ENCODE assay signal across 29 cellular contexts in the genomic region with DNA sequence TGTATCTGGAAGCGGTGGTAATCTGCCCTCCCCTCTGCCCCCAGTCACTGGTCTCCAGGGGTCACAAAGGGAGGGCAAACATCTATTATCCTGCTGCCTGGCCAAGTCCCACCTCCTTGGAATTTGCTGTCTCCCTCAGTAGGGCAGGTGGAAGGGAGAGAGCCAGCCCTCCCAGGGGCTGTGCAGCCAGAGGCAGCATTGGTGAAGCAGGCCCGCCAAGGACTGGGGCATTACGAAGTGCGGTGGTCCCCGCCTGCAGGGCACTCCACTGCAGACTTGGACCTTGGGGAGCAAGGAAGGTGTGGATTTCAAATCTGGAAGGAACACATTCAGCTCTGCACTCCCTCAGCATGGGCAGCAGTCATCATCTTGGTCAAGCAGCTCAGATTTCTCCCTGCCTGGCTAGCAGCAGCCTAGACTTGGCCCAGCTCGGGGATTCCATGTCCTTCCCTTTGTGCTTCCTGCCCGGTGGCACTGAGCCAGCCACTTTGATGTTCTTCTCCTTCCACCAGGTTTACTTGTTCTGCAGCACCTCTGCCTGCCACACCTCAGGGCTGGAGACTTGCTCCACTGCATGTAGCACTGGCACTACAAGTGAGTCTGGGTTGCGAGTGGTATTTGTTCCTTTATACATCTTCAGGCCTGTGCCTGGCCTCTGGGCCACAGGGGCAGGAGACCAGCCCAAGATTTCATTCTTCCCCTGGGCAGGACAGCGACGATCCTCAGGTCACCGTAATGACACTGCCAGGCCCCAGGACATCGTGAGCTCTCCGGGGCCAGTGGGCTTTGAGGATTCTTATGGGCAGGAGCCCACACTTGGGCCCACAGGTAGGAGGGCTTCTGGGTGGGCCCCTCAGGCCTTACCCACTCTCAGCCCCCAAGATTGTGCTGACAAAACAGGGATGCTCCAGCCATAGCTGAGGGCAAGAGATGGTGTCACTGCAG. TPM values are rescaled to one million over a fixed set of nuclear protein-coding genes. Genes with fewer than 3 reads are reported as not detected.
DNase-seq lines count a peak whose midpoint lies in the region; ATAC-seq and TF ChIP-seq lines count a peak whose summit lies in the region.
"Had no signal": no experiment of that assay in that cellular context is flagged by ENCODE, and none has a peak within 500 bp of the region (broad histone marks: within the 10 kb centered on the region; RNA-seq: fewer than 3 reads in every experiment).

No MANE protein-coding gene starts in this region.

- no peak overlapping the region for H2AFZ ChIP-seq in hepatocyte

- no peaks in the 10 kb centered on the region for H3K9me3 Mint-ChIP-seq in activated naive CD8-positive, alpha-beta T cell treated with anti-CD3 and anti-CD28 coated beads, Interleukin-2, amount 10 ng/mL, durations not matched to agents 7 days and 5 days
- H3K9me3 Mint-ChIP-seq in activated naive CD8-positive, alpha-beta T cell treated with anti-CD3 and anti-CD28 coated beads, Interleukin-2, amount 50 U/mL, for 24 hours: no peaks in the 10 kb centered on the region
- H3K9me3 Mint-ChIP-seq: mesothelial cell of epicardium; natural killer cell; stimulated activated memory B cell treated with anti-CD40 and anti-IgM and Interleukin-4, amounts not matched to agents 10 μg/mL and 1 μg/mL and 100 μg/mL, for 72 hours had no signal

- peaks cover 41% of the 10 kb centered on the region for H3K4me1 Mint-ChIP-seq in activated naive CD8-positive, alpha-beta T cell treated with anti-CD3 and anti-CD28 coated beads, Interleukin-2, amount 10 ng/mL, durations not matched to agents 7 days and 5 days
- H3K4me1 Mint-ChIP-seq in activated naive CD8-positive, alpha-beta T cell treated with anti-CD3 and anti-CD28 coated beads, Interleukin-2, amount 50 U/mL, for 24 hours: peaks cover 19% of the 10 kb centered on the region
- H3K4me1 Mint-ChIP-seq: stimulated activated memory B cell treated with anti-CD40 and anti-IgM and Interleukin-4, amounts not matched to agents 10 μg/mL and 1 μg/mL and 100 μg/mL, for 72 hours had no signal

- POLR2A ChIA-PET in activated naive CD8-positive, alpha-beta T cell treated with anti-CD3 and anti-CD28 coated beads, Interleukin-2, amount 10 ng/mL, durations not matched to agents 7 days and 5 days (lab: Charles Lee): no interaction called here

- TF ChIP-seq CTCF in lower lobe of right lung (IDR thresholded peaks at IDR 0.05): no peak
- no peak for TF ChIP-seq CTCF in upper lobe of right lung (IDR thresholded peaks at IDR 0.05)
- TF ChIP-seq CTCF in hepatocyte (IDR thresholded peaks at IDR 0.05; ENCODE audit: poor library complexity): no peak

- peak overlapping the region; percentile 54 for H3K27ac Mint-ChIP-seq in activated naive CD8-positive, alpha-beta T cell treated with anti-CD3 and anti-CD28 coated beads, Interleukin-2, amount 10 ng/mL, durations not matched to agents 7 days and 5 days
- no peak overlapping the region for H3K27ac Mint-ChIP-seq in activated naive CD8-positive, alpha-beta T cell treated with anti-CD3 and anti-CD28 coated beads, Interleukin-2, amount 50 U/mL, for 24 hours
- H3K27ac Mint-ChIP-seq: mesothelial cell of epicardium; natural killer cell; stimulated activated memory B cell treated with anti-CD40 and anti-IgM and Interleukin-4, amounts not matched to agents 10 μg/mL and 1 μg/mL and 100 μg/mL, for 72 hours had no signal

- peaks cover 3% of the 10 kb centered on the region for H3K36me3 Mint-ChIP-seq in activated naive CD8-positive, alpha-beta T cell treated with anti-CD3 and anti-CD28 coated beads, Interleukin-2, amount 10 ng/mL, durations not matched to agents 7 days and 5 days
- H3K36me3 Mint-ChIP-seq in activated naive CD8-positive, alpha-beta T cell treated with anti-CD3 and anti-CD28 coated beads, Interleukin-2, amount 50 U/mL, for 24 hours (ENCODE audit: low read depth): peaks cover 3% of the 10 kb centered on the region
- H3K36me3 Mint-ChIP-seq: mesothelial cell of epicardium had no signal

- no peaks in the 10 kb centered on the region for H3K9me2 ChIP-seq in hepatocyte (replicated peaks; ENCODE audit: insufficient read depth)

- H3K27ac ChIP-seq in lower lobe of right lung (no peak overlapping the region), upper lobe of right lung (no peak overlapping the region), hepatocyte (no peak overlapping the region)
- H3K27ac ChIP-seq: adrenal gland, WERI-Rb-1 had no signal

- 96% methylated on average over 13 of the region's 13 CpGs for WGBS in hepatocyte (ENCODE audit: low lambda C conversion rate, missing lambda C conversion rate)

- H3K27me3 ChIP-seq in lower lobe of right lung (ENCODE audit: low read depth): no peaks in the 10 kb centered on the region
- no peaks in the 10 kb centered on the region for H3K27me3 ChIP-seq in upper lobe of right lung
- no peaks in the 10 kb centered on the region for H3K27me3 ChIP-seq in hepatocyte
- H3K27me3 ChIP-seq: adrenal gland, heart right ventricle had no signal

- no peak overlapping the region for H3K4me3 Mint-ChIP-seq in activated naive CD8-positive, alpha-beta T cell treated with anti-CD3 and anti-CD28 coated beads, Interleukin-2, amount 10 ng/mL, durations not matched to agents 7 days and 5 days
- no peak overlapping the region for H3K4me3 Mint-ChIP-seq in activated naive CD8-positive, alpha-beta T cell treated with anti-CD3 and anti-CD28 coated beads, Interleukin-2, amount 50 U/mL, for 24 hours
- H3K4me3 Mint-ChIP-seq: mesothelial cell of epicardium; natural killer cell; stimulated activated memory B cell treated with anti-CD40 and anti-IgM and Interleukin-4, amounts not matched to agents 10 μg/mL and 1 μg/mL and 100 μg/mL, for 72 hours had no signal

- H3K4me2 ChIP-seq in hepatocyte: no peak overlapping the region

- DNase-seq in activated naive CD8-positive, alpha-beta T cell treated with anti-CD3 and anti-CD28 coated beads, Interleukin-2, amount 10 ng/mL, durations not matched to agents 7 days and 5 days: no peak
- DNase-seq in activated naive CD8-positive, alpha-beta T cell treated with anti-CD3 and anti-CD28 coated beads, Interleukin-2, amount 50 U/mL, for 24 hours: no peak
- DNase-seq in lower lobe of right lung (peak; percentile 31), upper lobe of right lung (peak; percentile 55), hepatocyte (ENCODE audit: low spot score) (no peak)
- DNase-seq: ACHN; activated gamma-delta T cell; activated T-cell treated with anti-CD3 and anti-CD28 coated beads for 4 hours; DMS79 treated with DMSO at 0.1 percent for 48 hours; effector CD8-positive, alpha-beta T cell; foreskin fibroblast; heart right ventricle; left colon; natural killer cell; NCI-H1105 treated with DMSO at 0.1 percent for 48 hours; NCI-H2081; NCI-H774; OCI-M1; retina; stimulated activated CD4-positive, alpha-beta T cell treated with anti-CD3 and anti-CD28 coated beads, Interleukin-4, amount 100 ng/mL, for 1 hour; WERI-Rb-1 had no signal

- H3K36me3 ChIP-seq in lower lobe of right lung: peaks cover 12% of the 10 kb centered on the region
- H3K36me3 ChIP-seq in upper lobe of right lung: no peaks in the 10 kb centered on the region
- H3K36me3 ChIP-seq in hepatocyte (replicated peaks; ENCODE audit: insufficient read depth, low read depth): no peaks in the 10 kb centered on the region
- H3K36me3 ChIP-seq: adrenal gland, WERI-Rb-1 had no signal

- H3K4me1 ChIP-seq in lower lobe of right lung (peaks cover 19% of the 10 kb centered on the region), upper lobe of right lung (peaks cover 20% of the 10 kb centered on the region), hepatocyte (ENCODE audit: insufficient read depth) (no peaks in the 10 kb centered on the region)

- no peak for ATAC-seq in activated naive CD8-positive, alpha-beta T cell treated with anti-CD3 and anti-CD28 coated beads, Interleukin-2, amount 10 ng/mL, durations not matched to agents 7 days and 5 days (ENCODE audit: low read depth)
- no peak for ATAC-seq in activated naive CD8-positive, alpha-beta T cell treated with anti-CD3 and anti-CD28 coated beads, Interleukin-2, amount 50 U/mL, for 24 hours
- ATAC-seq in lower lobe of right lung: no peak
- no peak for ATAC-seq in upper lobe of right lung
- ATAC-seq in HG03039 (IDR thresholded peaks at IDR 0.05; ENCODE audit: unreplicated experiment): no peak
- ATAC-seq: heart right ventricle; K562; natural killer cell; stimulated activated memory B cell treated with anti-CD40 and anti-IgM and Interleukin-4, amounts not matched to agents 10 μg/mL and 1 μg/mL and 100 μg/mL, for 72 hours had no signal

- no peaks in the 10 kb centered on the region for H3K79me2 ChIP-seq in hepatocyte

- H3K4me3 ChIP-seq in lower lobe of right lung: no peak overlapping the region
- no peak overlapping the region for H3K4me3 ChIP-seq in upper lobe of right lung
- H3K4me3 ChIP-seq in hepatocyte: no peak overlapping the region
- H3K4me3 ChIP-seq: adrenal gland, heart right ventricle, K562 had no signal

- H3K9me3 ChIP-seq in lower lobe of right lung (no peaks in the 10 kb centered on the region), upper lobe of right lung (no peaks in the 10 kb centered on the region), hepatocyte (ENCODE audit: low read depth) (no peaks in the 10 kb centered on the region)
- H3K9me3 ChIP-seq: adrenal gland, heart right ventricle had no signal

- no peaks in the 10 kb centered on the region for H4K20me1 ChIP-seq in hepatocyte (ENCODE audit: insufficient read depth, poor library complexity, severe bottlenecking)

- intact Hi-C loops in lower lobe of right lung (cut with DNase I): no loop called here
- intact Hi-C loops in upper lobe of right lung (cut with DNase I): no loop called here

- no peaks in the 10 kb centered on the region for H3K27me3 Mint-ChIP-seq in activated naive CD8-positive, alpha-beta T cell treated with anti-CD3 and anti-CD28 coated beads, Interleukin-2, amount 10 ng/mL, durations not matched to agents 7 days and 5 days
- no peaks in the 10 kb centered on the region for H3K27me3 Mint-ChIP-seq in activated naive CD8-positive, alpha-beta T cell treated with anti-CD3 and anti-CD28 coated beads, Interleukin-2, amount 50 U/mL, for 24 hours

RNA-seq across cellular contexts. Expression of a gene that starts 7.4 kb away (rescaled TPM):
- under 1 TPM; 0.44 to 0.60 TPM for total RNA-seq in activated naive CD8-positive, alpha-beta T cell treated with anti-CD3 and anti-CD28 coated beads, Interleukin-2, amount 10 ng/mL, durations not matched to agents 7 days and 5 days
- total RNA-seq in lower lobe of right lung (not detected), upper lobe of right lung (not detected), hepatocyte (0.12 TPM in 1 of 2 replicates, not detected in the other)
- 0.32 and 1.6 TPM in 2 replicates for polyA plus RNA-seq in hepatocyte
- total RNA-seq: K562, MCF 10A, temporal lobe had no signal

RNA-seq across cellular contexts. Expression of a gene that starts 18.9 kb away (rescaled TPM):
- 1 to 10 TPM; 2.5 to 2.9 TPM for total RNA-seq in activated naive CD8-positive, alpha-beta T cell treated with anti-CD3 and anti-CD28 coated beads, Interleukin-2, amount 10 ng/mL, durations not matched to agents 7 days and 5 days
- 0.86 TPM for total RNA-seq in lower lobe of right lung
- total RNA-seq in upper lobe of right lung: 1.8 TPM
- 1.2 and 1.3 TPM in 2 replicates for total RNA-seq in hepatocyte
- polyA plus RNA-seq in hepatocyte: 0.69 and 2.0 TPM in 2 replicates
- total RNA-seq: H4, MCF 10A had no signal

RNA-seq across cellular contexts. Expression of a gene that starts 31.7 kb away (rescaled TPM):
- 100 to 1,000 TPM in 1 of 2 experiments, 10 to 100 TPM in 1; 97.7 to 103 TPM for total RNA-seq in activated naive CD8-positive, alpha-beta T cell treated with anti-CD3 and anti-CD28 coated beads, Interleukin-2, amount 10 ng/mL, durations not matched to agents 7 days and 5 days
- total RNA-seq in lower lobe of right lung: 58.1 TPM
- total RNA-seq in upper lobe of right lung: 59.8 TPM
- total RNA-seq in hepatocyte: 38.1 and 53.8 TPM in 2 replicates
- polyA plus RNA-seq in hepatocyte: 18.5 and 19.3 TPM in 2 replicates

RNA-seq across cellular contexts. Expression of a gene that starts 32.8 kb away (rescaled TPM):
- total RNA-seq in activated naive CD8-positive, alpha-beta T cell treated with anti-CD3 and anti-CD28 coated beads, Interleukin-2, amount 10 ng/mL, durations not matched to agents 7 days and 5 days: 10 to 100 TPM; 16.9 to 17.1 TPM
- 12.6 TPM for total RNA-seq in lower lobe of right lung
- 16.6 TPM for total RNA-seq in upper lobe of right lung
- total RNA-seq in hepatocyte: 7.4 and 9.1 TPM in 2 replicates
- 25.3 and 27.5 TPM in 2 replicates for polyA plus RNA-seq in hepatocyte

RNA-seq across cellular contexts. Expression of a gene that starts 39.3 kb away (rescaled TPM):
- 100 to 1,000 TPM in 1 of 2 experiments, 10 to 100 TPM in 1; 97.8 to 102 TPM for total RNA-seq in activated naive CD8-positive, alpha-beta T cell treated with anti-CD3 and anti-CD28 coated beads, Interleukin-2, amount 10 ng/mL, durations not matched to agents 7 days and 5 days
- total RNA-seq in lower lobe of right lung (142 TPM), upper lobe of right lung (156 TPM), hepatocyte (30.0 and 47.5 TPM in 2 replicates)
- polyA plus RNA-seq in hepatocyte: 86.9 and 92.5 TPM in 2 replicates

Comparison
In these comparisons a context has a peak if more than half of its experiments do, and no peak if none do; other contexts are left out.
1. DNase-seq: peak in lower lobe of right lung (single experiment) and upper lobe of right lung (single experiment); none in activated naive CD8-positive, alpha-beta T cell treated with anti-CD3 and anti-CD28 coated beads, Interleukin-2, amount 10 ng/mL, durations not matched to agents 7 days and 5 days (single experiment), activated naive CD8-positive, alpha-beta T cell treated with anti-CD3 and anti-CD28 coated beads, Interleukin-2, amount 50 U/mL, for 24 hours (single experiment) and hepatocyte (single experiment).